Comparison of ENCODE assay signal across 17 cellular contexts in the genomic region with DNA sequence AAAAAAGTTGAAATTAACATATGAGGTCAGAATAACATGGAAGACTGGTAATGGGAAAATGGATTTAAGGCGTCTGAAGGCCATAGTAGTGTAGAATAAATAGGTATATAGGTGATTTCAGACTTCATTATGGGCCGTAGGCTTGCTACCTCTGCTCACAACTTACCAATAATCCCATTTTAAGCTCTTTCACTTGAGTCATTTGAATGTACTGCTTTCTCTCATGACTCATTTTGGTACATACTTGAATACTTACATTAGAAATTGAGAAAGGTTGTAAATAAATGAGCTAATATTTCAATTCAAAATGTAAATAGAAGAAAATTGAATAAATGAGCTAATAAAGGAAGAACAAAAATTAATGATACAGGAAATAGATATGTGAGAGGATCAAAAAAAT. TPM values are rescaled to one million over a fixed set of nuclear protein-coding genes. Genes with fewer than 3 reads are reported as not detected.
DNase-seq lines count a peak whose midpoint lies in the region; ATAC-seq and TF ChIP-seq lines count a peak whose summit lies in the region.
"Had no signal": no experiment of that assay in that cellular context is flagged by ENCODE, and none has a peak within 500 bp of the region (broad histone marks: within the 10 kb centered on the region; RNA-seq: fewer than 3 reads in every experiment).

No MANE protein-coding gene starts in this region.

- H3K9me3 Mint-ChIP-seq in stimulated activated naive CD8-positive, alpha-beta T cell treated with anti-CD3 and anti-CD28 coated beads, Interleukin-15, amount 100 ng/mL, for 72 hours = no peaks in the 10 kb centered on the region
- H3K9me3 Mint-ChIP-seq: H9 had no signal

- ATAC-seq in GM21526 (IDR thresholded peaks at IDR 0.05; ENCODE audit: low FRiP score, unreplicated experiment) = no peak
- no peak for ATAC-seq in stimulated activated naive CD8-positive, alpha-beta T cell treated with anti-CD3 and anti-CD28 coated beads, Interleukin-15, amount 100 ng/mL, for 72 hours
- ATAC-seq: CD8-positive, alpha-beta T cell; GM12878 had no signal

- H4K20me1 ChIP-seq in smooth muscle cell (ENCODE audit: low read depth) = no peaks in the 10 kb centered on the region

- no peaks in the 10 kb centered on the region for H3K9me3 ChIP-seq in smooth muscle cell (replicated peaks; ENCODE audit: low read depth)

- H3K27ac Mint-ChIP-seq in stimulated activated naive CD8-positive, alpha-beta T cell treated with anti-CD3 and anti-CD28 coated beads, Interleukin-15, amount 100 ng/mL, for 72 hours = no peak overlapping the region
- H3K27ac Mint-ChIP-seq: CD14-positive monocyte; CD8-positive, alpha-beta T cell; H9 had no signal

- H3K9ac ChIP-seq in smooth muscle cell (ENCODE audit: low read depth) = no peak overlapping the region

- no peak overlapping the region for H2AFZ ChIP-seq in smooth muscle cell (ENCODE audit: low read depth)

- no peaks in the 10 kb centered on the region for H3K4me1 ChIP-seq in smooth muscle cell (ENCODE audit: low read depth)

- H3K4me2 ChIP-seq in smooth muscle cell = peak overlapping the region; percentile 24

- H3K27me3 ChIP-seq in smooth muscle cell (ENCODE audit: low read depth) = no peaks in the 10 kb centered on the region

- no peak overlapping the region for H3K27ac ChIP-seq in epithelial cell of prostate
- no peak overlapping the region for H3K27ac ChIP-seq in smooth muscle cell (ENCODE audit: low read depth)

- WGBS in smooth muscle cell (ENCODE audit: low lambda C conversion rate) = 55% methylated on average over 2 of the region's 2 CpGs

- no peaks in the 10 kb centered on the region for H3K4me1 Mint-ChIP-seq in stimulated activated naive CD8-positive, alpha-beta T cell treated with anti-CD3 and anti-CD28 coated beads, Interleukin-15, amount 100 ng/mL, for 72 hours
- H3K4me1 Mint-ChIP-seq: CD14-positive monocyte, H9 had no signal

- no peak overlapping the region for H3K4me3 Mint-ChIP-seq in stimulated activated naive CD8-positive, alpha-beta T cell treated with anti-CD3 and anti-CD28 coated beads, Interleukin-15, amount 100 ng/mL, for 72 hours
- H3K4me3 Mint-ChIP-seq: CD14-positive monocyte; CD8-positive, alpha-beta T cell; H9 had no signal

- TF ChIP-seq CTCF in smooth muscle cell (IDR thresholded peaks at IDR 0.05; ENCODE audit: borderline replicate concordance, insufficient read depth, poor library complexity, severe bottlenecking) = no peak

- H3K4me3 ChIP-seq in smooth muscle cell = no peak overlapping the region
- H3K4me3 ChIP-seq: GM12878 had no signal

- no peaks in the 10 kb centered on the region for H3F3A ChIP-seq in smooth muscle cell (ENCODE audit: low read depth)

- H3K36me3 ChIP-seq in smooth muscle cell (ENCODE audit: low read depth) = no peaks in the 10 kb centered on the region

- H3K79me2 ChIP-seq in smooth muscle cell (ENCODE audit: low read depth) = no peaks in the 10 kb centered on the region

- DNase-seq in ELR (ENCODE audit: low read depth) (peak; percentile 40), RKO (ENCODE audit: low spot score) (peak; percentile 4), epithelial cell of prostate (ENCODE audit: low read depth, low spot score) (peak; percentile 29), smooth muscle cell (lab: John Stamatoyannopoulos, UW; ENCODE audit: unreplicated experiment) (no peak)
- no peak for DNase-seq in stimulated activated naive CD8-positive, alpha-beta T cell treated with anti-CD3 and anti-CD28 coated beads, Interleukin-15, amount 100 ng/mL, for 72 hours
- DNase-seq: CD8-positive, alpha-beta T cell; COR-L47; DMS153; GOT3; H9; IMR-90 had no signal

- no peaks in the 10 kb centered on the region for H3K27me3 Mint-ChIP-seq in stimulated activated naive CD8-positive, alpha-beta T cell treated with anti-CD3 and anti-CD28 coated beads, Interleukin-15, amount 100 ng/mL, for 72 hours

RNA-seq across cellular contexts. Expression of a gene that starts 42.2 kb away (rescaled TPM):
- total RNA-seq in smooth muscle cell = not detected in 2 replicates
- polyA plus RNA-seq in smooth muscle cell = not detected in 2 replicates
- total RNA-seq: A673; CD8-positive, alpha-beta T cell; GM12878; H9; HT-29; IMR-90 had no signal
- polyA plus RNA-seq: BJ, CD14-positive monocyte, GM12878, IMR-90 had no signal

Comparison
In these comparisons a context has a peak if more than half of its experiments do, and no peak if none do; other contexts are left out.
1. DNase-seq: peak in ELR (single experiment), RKO (single experiment) and epithelial cell of prostate (single experiment); none in smooth muscle cell (single experiment) and stimulated activated naive CD8-positive, alpha-beta T cell treated with anti-CD3 and anti-CD28 coated beads, Interleukin-15, amount 100 ng/mL, for 72 hours (0 of 2).